Comparison of ENCODE assay signal across 8 cellular contexts in genomic region chr2:100292022-100292580, GRCh38. TPM values are rescaled to one million over a fixed set of nuclear protein-coding genes. Genes with fewer than 3 reads are reported as not detected.
DNase-seq lines count a peak whose midpoint lies in the region; ATAC-seq and TF ChIP-seq lines count a peak whose summit lies in the region.

No MANE protein-coding gene starts in this region.

- peak in 3 of 7 experiments; percentile 8 to 46 (median 28) for DNase-seq in CD8-positive, alpha-beta T cell
- DNase-seq in LoVo (ENCODE audit: low spot score) (peak; percentile 29), foreskin fibroblast (peak; percentile 33 to 50)
- DNase-seq in activated CD4-positive, alpha-beta T cell treated with anti-CD3 and anti-CD28 coated beads, Interleukin-2, amount 10 ng/mL, durations not matched to agents 24 days and 14 days = peak; percentile 81
- peak; percentile 13 to 40 for DNase-seq in stimulated activated CD4-positive, alpha-beta T cell treated with anti-CD3 and anti-CD28 coated beads, Interleukin-15, amount 100 ng/mL, for 48 hours (ENCODE audit: low read depth in 2 of 2)

- H3K9me3 Mint-ChIP-seq in CD8-positive, alpha-beta T cell = no peaks in the 10 kb centered on the region
- peaks cover 3% of the 10 kb centered on the region for H3K9me3 Mint-ChIP-seq in activated CD4-positive, alpha-beta T cell treated with anti-CD3 and anti-CD28 coated beads, Interleukin-2, amount 10 ng/mL, durations not matched to agents 24 days and 14 days

- intact Hi-C loops in CD8-positive, alpha-beta T cell (cut with DNase I, micrococcal nuclease) = no loop called here
- intact Hi-C loops in activated CD4-positive, alpha-beta T cell treated with anti-CD3 and anti-CD28 coated beads, Interleukin-2, amount 10 ng/mL, durations not matched to agents 24 days and 14 days (cut with micrococcal nuclease) = loop anchor here (5.0 kb wide), 1 partner anchor 150 kb away; the partner anchor contains the start of gene AFF3

- CTCF ChIA-PET in CD8-positive, alpha-beta T cell (lab: Charles Lee) = interaction anchor here (0.6 to 1.2 kb wide), 2 partner anchors 9 to 218 kb away, joined by 3 read pairs; no protein-coding TSS in a partner anchor

- no peak overlapping the region for H3K27ac ChIP-seq in CD8-positive, alpha-beta T cell (ENCODE audit: low read depth, low read length)

- no peaks in the 10 kb centered on the region for H3K9me3 ChIP-seq in CD8-positive, alpha-beta T cell (ENCODE audit: low read length)

- H3K27me3 Mint-ChIP-seq in CD8-positive, alpha-beta T cell (ENCODE audit: low read depth) = peaks cover 6% of the 10 kb centered on the region
- peaks cover 16% of the 10 kb centered on the region for H3K27me3 Mint-ChIP-seq in activated CD4-positive, alpha-beta T cell treated with anti-CD3 and anti-CD28 coated beads, Interleukin-2, amount 10 ng/mL, durations not matched to agents 24 days and 14 days

- no peaks in the 10 kb centered on the region for H3K4me1 ChIP-seq in CD8-positive, alpha-beta T cell (ENCODE audit: insufficient read depth, low read length)

- POLR2A ChIA-PET in CD8-positive, alpha-beta T cell (lab: Charles Lee) = no interaction called here

- H3K27me3 ChIP-seq in CD8-positive, alpha-beta T cell (ENCODE audit: insufficient read depth, low read length) = no peaks in the 10 kb centered on the region

- H3K4me3 ChIP-seq in CD8-positive, alpha-beta T cell (ENCODE audit: low read depth, low read length) = no peak overlapping the region
- no peak overlapping the region for H3K4me3 ChIP-seq in foreskin fibroblast (ENCODE audit: low read depth in 1 of 2, low read length in 2 of 2)

- H3K27ac Mint-ChIP-seq in CD8-positive, alpha-beta T cell = no peak overlapping the region
- H3K27ac Mint-ChIP-seq in activated CD4-positive, alpha-beta T cell treated with anti-CD3 and anti-CD28 coated beads, Interleukin-2, amount 10 ng/mL, durations not matched to agents 24 days and 14 days = no peak overlapping the region

- H3K36me3 Mint-ChIP-seq in CD8-positive, alpha-beta T cell = no peaks in the 10 kb centered on the region
- peaks cover 3% of the 10 kb centered on the region for H3K36me3 Mint-ChIP-seq in activated CD4-positive, alpha-beta T cell treated with anti-CD3 and anti-CD28 coated beads, Interleukin-2, amount 10 ng/mL, durations not matched to agents 24 days and 14 days (ENCODE audit: low read depth)

- H3K36me3 ChIP-seq in CD8-positive, alpha-beta T cell (ENCODE audit: insufficient read depth, low read length) = no peaks in the 10 kb centered on the region

- no peak for TF ChIP-seq CTCF in CD8-positive, alpha-beta T cell (IDR thresholded peaks at IDR 0.05)
- no peak for TF ChIP-seq CTCF in foreskin fibroblast (IDR thresholded peaks at IDR 0.05; ENCODE audit: low read depth, low read length)

- ATAC-seq in CD8-positive, alpha-beta T cell = peak; percentile 49
- ATAC-seq in HG02623 (IDR thresholded peaks at IDR 0.05; ENCODE audit: unreplicated experiment) = no peak
- no peak for ATAC-seq in HG03378 (IDR thresholded peaks at IDR 0.05; ENCODE audit: unreplicated experiment)
- no peak for ATAC-seq in HG03095 (IDR thresholded peaks at IDR 0.05; ENCODE audit: unreplicated experiment)

- H3K4me3 Mint-ChIP-seq in CD8-positive, alpha-beta T cell = no peak overlapping the region
- H3K4me3 Mint-ChIP-seq in activated CD4-positive, alpha-beta T cell treated with anti-CD3 and anti-CD28 coated beads, Interleukin-2, amount 10 ng/mL, durations not matched to agents 24 days and 14 days = no peak overlapping the region

- H3K4me1 Mint-ChIP-seq in CD8-positive, alpha-beta T cell (ENCODE audit: low read depth) = no peaks in the 10 kb centered on the region
- peaks cover 6% of the 10 kb centered on the region for H3K4me1 Mint-ChIP-seq in activated CD4-positive, alpha-beta T cell treated with anti-CD3 and anti-CD28 coated beads, Interleukin-2, amount 10 ng/mL, durations not matched to agents 24 days and 14 days

RNA-seq across cellular contexts. Expression of gene LONRF2, which starts 30.2 kb away (rescaled TPM):
- total RNA-seq in CD8-positive, alpha-beta T cell = under 1 TPM; 0.05 to 0.11 TPM
- total RNA-seq in activated CD4-positive, alpha-beta T cell treated with anti-CD3 and anti-CD28 coated beads, Interleukin-2, amount 10 ng/mL, durations not matched to agents 24 days and 14 days = 0.23 and 0.28 TPM in 2 replicates
